In genomic region chr12:112418248-112418595, GRCh38 we compare ENCODE assay signal across 8 cellular contexts. TPM values are rescaled to one million over a fixed set of nuclear protein-coding genes. Genes with fewer than 3 reads are reported as not detected.
A peak's percentile ranks its signal among the peaks of the same experiment; 100 is the strongest.
DNase-seq lines count a peak whose midpoint lies in the region; ATAC-seq, FAIRE-seq and TF ChIP-seq lines count a peak whose summit lies in the region.

No MANE protein-coding gene starts in this region.

- H3K27me3 Mint-ChIP-seq in CD8-positive, alpha-beta T cell (ENCODE audit: low read depth): no peaks in the 10 kb centered on the region
- H3K27me3 Mint-ChIP-seq in neural crest cell (ENCODE audit: low read depth): peaks cover 5% of the 10 kb centered on the region

- POLR2A ChIA-PET in CD8-positive, alpha-beta T cell (lab: Charles Lee): interaction anchor here (0.6 kb wide), 1 partner anchor 297 kb away, joined by 5 read pairs; no protein-coding TSS in a partner anchor

- no peak for TF ChIP-seq CTCF in CD8-positive, alpha-beta T cell (IDR thresholded peaks at IDR 0.05)
- TF ChIP-seq CTCF in dorsolateral prefrontal cortex (IDR thresholded peaks at IDR 0.05 in 54 of 56, conservative IDR thresholded peaks at IDR 0.05 in 2 of 56; ENCODE audit: low read depth in 1 of 56, partially characterized antibody in 56 of 56) (no peak), neural crest cell (conservative IDR thresholded peaks at IDR 0.05) (no peak), D721Med (IDR thresholded peaks at IDR 0.05; ENCODE audit: insufficient read depth, missing control alignments) (no peak)

- H3K27ac Mint-ChIP-seq in CD8-positive, alpha-beta T cell: peak overlapping the region; percentile 95
- peak overlapping the region; percentile 93 for H3K27ac Mint-ChIP-seq in neural crest cell (ENCODE audit: unreplicated experiment)

- H3K36me3 ChIP-seq in CD8-positive, alpha-beta T cell (ENCODE audit: insufficient read depth, low read length): no peaks in the 10 kb centered on the region
- H3K36me3 ChIP-seq in MG63: peaks cover 23% of the 10 kb centered on the region

- no peak for FAIRE-seq in D721Med (lab: Jason Lieb, UNC)
- no peak for FAIRE-seq in GM12891 (lab: Jason Lieb, UNC)

- no peaks in the 10 kb centered on the region for H3K9me3 Mint-ChIP-seq in CD8-positive, alpha-beta T cell
- no peaks in the 10 kb centered on the region for H3K9me3 Mint-ChIP-seq in neural crest cell

- peaks cover 21% of the 10 kb centered on the region for H3K4me1 ChIP-seq in CD8-positive, alpha-beta T cell (ENCODE audit: insufficient read depth, low read length)

- peak; percentile 2 for ATAC-seq in CD8-positive, alpha-beta T cell
- no peak for ATAC-seq in GM21367 (IDR thresholded peaks at IDR 0.05; ENCODE audit: unreplicated experiment)

- DNase-seq in CD8-positive, alpha-beta T cell: no peak
- DNase-seq in MG63 (no peak), dorsolateral prefrontal cortex (no peak), neural crest cell (ENCODE audit: low read depth, low spot score) (no peak), AG08396 (ENCODE audit: low spot score) (no peak), D721Med (ENCODE audit: insufficient read length, low spot score) (no peak), GM12891 (ENCODE audit: insufficient read length, low spot score) (no peak)

- CTCF ChIA-PET in CD8-positive, alpha-beta T cell (lab: Charles Lee): interaction anchor here (1.7 kb wide), 1 partner anchor 12 kb away, joined by 7 read pairs; no protein-coding TSS in a partner anchor

- H3K27me3 ChIP-seq in CD8-positive, alpha-beta T cell (ENCODE audit: insufficient read depth, low read length): no peaks in the 10 kb centered on the region
- H3K27me3 ChIP-seq in MG63 (no peaks in the 10 kb centered on the region), dorsolateral prefrontal cortex (no peaks in the 10 kb centered on the region)

- no peak for TF ChIP-seq POLR2A in GM12891 (IDR thresholded peaks at IDR 0.05; ENCODE audit: low read depth, low read length)

- peaks cover 13% of the 10 kb centered on the region for H3K36me3 Mint-ChIP-seq in CD8-positive, alpha-beta T cell
- H3K36me3 Mint-ChIP-seq in neural crest cell (ENCODE audit: low read depth): no peaks in the 10 kb centered on the region

- peak overlapping the region; percentile 75 for H3K4me3 ChIP-seq in CD8-positive, alpha-beta T cell (ENCODE audit: low read depth, low read length)
- peak overlapping the region; percentile 98 for H3K4me3 ChIP-seq in MG63
- H3K4me3 ChIP-seq in dorsolateral prefrontal cortex: peak overlapping the region; percentile 65 to 100 (median 96)

- peak overlapping the region; percentile 92 for H3K4me3 Mint-ChIP-seq in CD8-positive, alpha-beta T cell
- H3K4me3 Mint-ChIP-seq in neural crest cell: peak overlapping the region; percentile 97

- H3K9me3 ChIP-seq in CD8-positive, alpha-beta T cell (ENCODE audit: low read length): no peaks in the 10 kb centered on the region
- no peaks in the 10 kb centered on the region; the same call in 1 of the 2 replicates for H3K9me3 ChIP-seq in MG63

- peaks cover 40% of the 10 kb centered on the region for H3K4me1 Mint-ChIP-seq in CD8-positive, alpha-beta T cell (ENCODE audit: low read depth)
- H3K4me1 Mint-ChIP-seq in neural crest cell: peaks cover 47% of the 10 kb centered on the region

- intact Hi-C loops in CD8-positive, alpha-beta T cell (cut with DNase I, micrococcal nuclease): loop anchor here (1.0 to 10.0 kb wide), 4 partner anchors 9 to 1011 kb away; partner anchors contain the start of genes RPL6 (in 2 of the 2), ERP29 (in 1 of the 2), HECTD4 (in 1 of the 2) and SH2B3 (in 1 of the 2)
- intact Hi-C loops in dorsolateral prefrontal cortex (cut with DNase I): loop anchor here in 1 of 2 donors (2.0 to 10.0 kb wide), 2 partner anchors 65 to 473 kb away; no protein-coding TSS in a partner anchor

- peak overlapping the region; percentile 89 for H3K27ac ChIP-seq in CD8-positive, alpha-beta T cell (ENCODE audit: low read depth, low read length)
- H3K27ac ChIP-seq in dorsolateral prefrontal cortex: peak overlapping the region; percentile 40 to 99 (median 96)

TF ChIP-seq in GM12891, 5 proteins besides CTCF, POLR2A, EP300 and RAD21:
- TF ChIP-seq PAX5 (IDR thresholded peaks at IDR 0.05; ENCODE audit: insufficient read depth, low read length, severe bottlenecking) (no peak), TAF1 (IDR thresholded peaks at IDR 0.05; ENCODE audit: low read depth, low read length) (no peak), SPI1 (IDR thresholded peaks at IDR 0.05; ENCODE audit: low read depth, low read length) (no peak), POU2F2 (IDR thresholded peaks at IDR 0.05; ENCODE audit: low read depth, low read length) (no peak), POLR2AphosphoS5 (IDR thresholded peaks at IDR 0.05; ENCODE audit: low read depth, low read length) (no peak)

RNA-seq across cellular contexts. Expression of gene PTPN11, which starts 0.5 kb away (rescaled TPM):
- total RNA-seq in CD8-positive, alpha-beta T cell: 10 to 100 TPM; 56.0 to 57.9 TPM
- total RNA-seq in MG63 (2014; rRNA removed; shearing (Covaris generic); ENCODE audit: low replicate concordance): 18.5 and 48.3 TPM in 2 replicates
- total RNA-seq in dorsolateral prefrontal cortex (100 to 1,000 TPM; 141 to 247 (median 187) TPM), neural crest cell (91.8 and 92.1 TPM in 2 replicates)
- polyA plus RNA-seq in GM12891 (2012; ENCODE audit: low read depth, missing spikeins): 17.7 TPM

RNA-seq across cellular contexts. Expression of gene RPL6, which starts 8.8 kb away (rescaled TPM):
- total RNA-seq in CD8-positive, alpha-beta T cell: 1,000 to 10,000 TPM; 1,700 to 1,770 TPM
- 2,256 and 2,803 TPM in 2 replicates for total RNA-seq in MG63 (2014; rRNA removed; shearing (Covaris generic); ENCODE audit: low replicate concordance)
- total RNA-seq in dorsolateral prefrontal cortex (100 to 1,000 TPM; 346 to 633 (median 442) TPM), neural crest cell (1,997 and 2,075 TPM in 2 replicates)
- polyA plus RNA-seq in GM12891 (2012; ENCODE audit: low read depth, missing spikeins): 3,554 TPM

RNA-seq across cellular contexts. Expression of gene HECTD4, which starts 36.0 kb away (rescaled TPM):
- 10 to 100 TPM; 31.8 to 39.6 TPM for total RNA-seq in CD8-positive, alpha-beta T cell
- total RNA-seq in MG63 (2014; rRNA removed; shearing (Covaris generic); ENCODE audit: low replicate concordance): 8.0 TPM in 2 replicates
- total RNA-seq in dorsolateral prefrontal cortex: 100 to 1,000 TPM; 133 to 246 (median 192) TPM
- 47.8 and 49.4 TPM in 2 replicates for total RNA-seq in neural crest cell
- polyA plus RNA-seq in GM12891 (2012; ENCODE audit: low read depth, missing spikeins): 20.8 TPM
